Comparison of ENCODE assay signal across 16 cellular contexts in the genomic region with DNA sequence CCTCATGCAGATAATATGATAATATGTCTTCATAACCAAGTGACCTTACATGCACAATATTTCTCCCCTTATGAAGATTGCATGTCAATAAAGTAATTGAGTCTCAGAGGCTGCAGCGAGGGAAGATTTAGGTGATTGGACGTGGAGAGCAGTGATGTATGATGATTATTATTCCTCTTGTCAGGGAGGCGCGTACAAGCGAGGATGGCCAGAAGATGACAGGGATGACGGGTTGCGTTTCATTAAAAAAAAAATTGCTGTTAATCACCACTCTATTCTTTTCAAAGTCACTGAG.
DNase-seq lines count a peak whose midpoint lies in the region; TF ChIP-seq lines count a peak whose summit lies in the region.
"Had no signal": no experiment of that assay in that cellular context is flagged by ENCODE, and none has a peak within 500 bp of the region (broad histone marks: within the 10 kb centered on the region; RNA-seq: fewer than 3 reads in every experiment).

No MANE protein-coding gene starts in this region.

- H3K27me3 ChIP-seq in ascending aorta: no peaks in the 10 kb centered on the region
- H3K27me3 ChIP-seq in muscle layer of duodenum (ENCODE audit: low read depth, low read length): no peaks in the 10 kb centered on the region

- H3K27ac Mint-ChIP-seq in type B pancreatic cell (peak overlapping the region; percentile 6), CD14-positive monocyte (no peak overlapping the region)
- H3K27ac Mint-ChIP-seq: activated CD4-positive, alpha-beta T cell treated with anti-CD3 and anti-CD28 coated beads for 36 hours had no signal

- H3K27ac ChIP-seq in ascending aorta: peak overlapping the region; percentile 86
- peak overlapping the region; percentile 59 for H3K27ac ChIP-seq in muscle layer of duodenum (ENCODE audit: low read length)
- H3K27ac ChIP-seq: 22Rv1, HL-60 had no signal

- H3K9me3 ChIP-seq in ascending aorta: no peaks in the 10 kb centered on the region
- H3K9me3 ChIP-seq in muscle layer of duodenum (ENCODE audit: control insufficient read depth in 1 of 2, low read length in 2 of 2): no peaks in the 10 kb centered on the region

- no peak for TF ChIP-seq CTCF in ascending aorta (IDR thresholded peaks at IDR 0.05)
- TF ChIP-seq CTCF in type B pancreatic cell (conservative IDR thresholded peaks at IDR 0.05): no peak
- TF ChIP-seq CTCF in CD14-positive monocyte (IDR thresholded peaks at IDR 0.05): no peak

- DNase-seq in NCI-H1436 treated with DMSO at 0.1 percent for 48 hours (lab: John Stamatoyannopoulos, UW) (peak; percentile 3), NCI-H1436 (lab: John Stamatoyannopoulos, UW) (no peak), ascending aorta (ENCODE audit: low spot score in 2 of 2) (no peak), type B pancreatic cell (ENCODE audit: extremely low spot score, unreplicated experiment) (no peak), CD14-positive monocyte (ENCODE audit: low spot score) (no peak), AML-193 (lab: John Stamatoyannopoulos, UW) (no peak)
- no peak for DNase-seq in NK-92 treated with Interleukin-12 subunit alpha and Interleukin-12 subunit beta, amount 100 ng/mL, for 24 hours (lab: John Stamatoyannopoulos, UW)
- DNase-seq: activated CD4-positive, alpha-beta T cell treated with anti-CD3 and anti-CD28 coated beads for 36 hours; dermis blood vessel endothelial cell; DMS153; head of caudate nucleus; PC-3; stimulated activated CD4-positive, alpha-beta T cell treated with anti-CD3 and anti-CD28 coated beads, Interleukin-4, amount 100 ng/mL, for 1 hour had no signal

- no peaks in the 10 kb centered on the region for H3K36me3 ChIP-seq in ascending aorta
- no peaks in the 10 kb centered on the region for H3K36me3 ChIP-seq in muscle layer of duodenum (ENCODE audit: control insufficient read depth in 1 of 2, insufficient read depth in 2 of 2, low read length in 2 of 2)

- H3K4me3 ChIP-seq in ascending aorta (peak overlapping the region; percentile 2 to 41), muscle layer of duodenum (ENCODE audit: low read depth in 1 of 2, low read length in 2 of 2) (no peak overlapping the region)

- H3K4me1 Mint-ChIP-seq in type B pancreatic cell (ENCODE audit: unreplicated experiment) (peaks cover 53% of the 10 kb centered on the region), CD14-positive monocyte (peaks cover 6% of the 10 kb centered on the region)
- H3K4me1 Mint-ChIP-seq: activated CD4-positive, alpha-beta T cell treated with anti-CD3 and anti-CD28 coated beads for 36 hours had no signal

- H3K9me3 Mint-ChIP-seq in type B pancreatic cell (no peaks in the 10 kb centered on the region), CD14-positive monocyte (peaks cover 0 to 3% (median under 1%) of the 10 kb centered on the region in 7 donors)

- H3K36me3 Mint-ChIP-seq in type B pancreatic cell: no peaks in the 10 kb centered on the region
- no peaks in the 10 kb centered on the region for H3K36me3 Mint-ChIP-seq in CD14-positive monocyte

- H3K4me1 ChIP-seq in ascending aorta: peaks cover 10 to 42% of the 10 kb centered on the region in 2 donors
- H3K4me1 ChIP-seq in muscle layer of duodenum (ENCODE audit: control insufficient read depth in 1 of 2, insufficient read depth in 2 of 2, low read length in 2 of 2): peaks cover 0 to 36% of the 10 kb centered on the region in 2 donors

- peaks cover 8% of the 10 kb centered on the region for H3K27me3 Mint-ChIP-seq in type B pancreatic cell
- H3K27me3 Mint-ChIP-seq in CD14-positive monocyte (ENCODE audit: low read depth in 3 of 3): peaks cover 0 to 1% (median 0%) of the 10 kb centered on the region in 3 donors

- peak overlapping the region; percentile 40 for H3K4me3 Mint-ChIP-seq in type B pancreatic cell
- no peak overlapping the region for H3K4me3 Mint-ChIP-seq in CD14-positive monocyte
- H3K4me3 Mint-ChIP-seq: activated CD4-positive, alpha-beta T cell treated with anti-CD3 and anti-CD28 coated beads for 36 hours had no signal

- intact Hi-C loops in ascending aorta (cut with DNase I): loop anchor here (2.0 kb wide), 1 partner anchor 32 kb away; no protein-coding TSS in a partner anchor
- intact Hi-C loops in CD14-positive monocyte (cut with micrococcal nuclease): no loop called here

Comparison
In these comparisons a context has a peak if more than half of its experiments do, and no peak if none do; other contexts are left out.
1. H3K4me3 ChIP-seq: peak in ascending aorta (2 of 2); none in muscle layer of duodenum (0 of 2).